Comparison of ENCODE assay signal across 9 cellular contexts in genomic region chr5:42912184-42912766, GRCh38.
DNase-seq lines count a peak whose midpoint lies in the region; ATAC-seq, FAIRE-seq and TF ChIP-seq lines count a peak whose summit lies in the region.
"Had no signal": no experiment of that assay in that cellular context is flagged by ENCODE, and none has a peak within 500 bp of the region (broad histone marks: within the 10 kb centered on the region; RNA-seq: fewer than 3 reads in every experiment).

No MANE protein-coding gene starts in this region.

- no peak for FAIRE-seq in K562 (lab: Jason Lieb, UNC)

- intact Hi-C loops in K562 (cut with micrococcal nuclease) (loop anchor here (1.0 to 5.0 kb wide), 2 partner anchors 80 to 128 kb away; partner anchors contain the start of gene ANXA2R), esophagus squamous epithelium (cut with DNase I) (loop anchor here (10.0 kb wide), 1 partner anchor 133 kb away; the partner anchor contains the start of gene ANXA2R)

- in situ Hi-C loops in K562 (cut with MboI), result loop anchor here (10.0 kb wide), 1 partner anchor 473 kb away; no protein-coding TSS in a partner anchor

- H3K27me3 Mint-ChIP-seq in neural progenitor cell (ENCODE audit: insufficient read depth, low read depth), result peaks cover 17% of the 10 kb centered on the region

- H3K4me1 ChIP-seq in K562 (replicated peaks in 1 of 2; ENCODE audit: control insufficient read depth in 2 of 2, insufficient read depth in 2 of 2, low read length in 2 of 2), result peaks cover 3 to 11% of the 10 kb centered on the region in 2 experiments; a peak in 3 of 5 replicates
- H3K4me1 ChIP-seq in neural progenitor cell, result no peaks in the 10 kb centered on the region
- H3K4me1 ChIP-seq in esophagus squamous epithelium, result peaks cover 0 to 12% (median 4%) of the 10 kb centered on the region in 3 donors

- no peaks in the 10 kb centered on the region for H3K9me1 ChIP-seq in K562 (ENCODE audit: control insufficient read depth, insufficient read depth, low read length)

- H3K27me3 ChIP-seq in K562 (ENCODE audit: control insufficient read depth in 2 of 2, insufficient read depth in 2 of 2, low read length in 2 of 2) (0 out of 5 replicates have a peak, but pooled peaks cover 0 to 4% of the 10 kb centered on the region in 2 experiments), neural progenitor cell (peaks cover 28% of the 10 kb centered on the region), esophagus squamous epithelium (peaks cover 0 to 13% (median 0%) of the 10 kb centered on the region in 4 donors)

- WGBS in K562 (ENCODE audit: insufficient coverage, low coverage, missing lambda C conversion rate), result 30% methylated on average over 8 of the region's 8 CpGs
- WGBS in esophagus squamous epithelium, 2 donors, result 57 to 65% methylated on average over 8 of the region's 8 CpGs

- H3F3A ChIP-seq in neural progenitor cell (ENCODE audit: low read depth), result no peaks in the 10 kb centered on the region

- no peak for TF ChIP-seq POLR2A in K562 (conservative IDR thresholded peaks at IDR 0.05)
- no peak for TF ChIP-seq POLR2A in esophagus squamous epithelium (IDR thresholded peaks at IDR 0.05)

- H3K27ac ChIP-seq in K562 (ENCODE audit: extremely low read depth, low read depth, low read length) (no peak overlapping the region), neural progenitor cell (no peak overlapping the region), esophagus squamous epithelium (no peak overlapping the region)

- TF ChIP-seq EP300 in K562 (IDR thresholded peaks at IDR 0.05; ENCODE audit: low read length), result no peak

- TF ChIP-seq CTCF in K562 (IDR thresholded peaks at IDR 0.05 in 2 of 3, conservative IDR thresholded peaks at IDR 0.05 in 1 of 3; ENCODE audit: insufficient read depth in 2 of 3, low read depth in 1 of 3, low read length in 3 of 3) (peak; percentile 52 to 84 (median 65); a peak in 5 of 6 replicates), neural progenitor cell (IDR thresholded peaks at IDR 0.05) (peak; percentile 50), esophagus squamous epithelium (IDR thresholded peaks at IDR 0.05) (peak in 3 of 6 experiments; percentile 14 to 59 (median 45))

- H3K36me3 ChIP-seq in K562 (ENCODE audit: control insufficient read depth, insufficient read depth, low read length) (no peaks in the 10 kb centered on the region), neural progenitor cell (no peaks in the 10 kb centered on the region), esophagus squamous epithelium (no peaks in the 10 kb centered on the region)

- TF ChIP-seq RAD21 in K562 (CRISPR knock-in tag; conservative IDR thresholded peaks at IDR 0.05 in 1 of 2, IDR thresholded peaks at IDR 0.05 in 1 of 2), result peak; percentile 84 to 86

- POLR2A ChIA-PET in K562 (lab: Yijun Ruan, JAX), result interaction anchor here (0.7 to 1.7 kb wide), 5 partner anchors 77 to 154 kb away, joined by 3 to 4 read pairs (median 3); no protein-coding TSS in a partner anchor

- no TSS peak for BruUV-seq in K562 (replicated peaks; lab: Mats Ljungman, UMichigan)

- no peak overlapping the region for H3K9ac ChIP-seq in K562 (ENCODE audit: insufficient read depth in 1 of 2, low read depth in 2 of 2, low read length in 2 of 2)
- H3K9ac ChIP-seq in neural progenitor cell, result no peak overlapping the region

- CTCF ChIA-PET in K562 (lab: Yijun Ruan, JAX; ENCODE audit: low intra/inter-chr PET ratio), result interaction anchor here (0.7 to 1.6 kb wide), 6 partner anchors 126 to 285 kb away, joined by 3 to 7 read pairs (median 4); partner anchors contain the start of gene ANXA2R

- H3K4me3 Mint-ChIP-seq in neural progenitor cell, result no peak overlapping the region
- H3K4me3 Mint-ChIP-seq: activated B cell treated with CpG ODN at 0.5 μM for 24 hours had no signal

- no peaks in the 10 kb centered on the region for H3K36me3 Mint-ChIP-seq in neural progenitor cell

- H3K4me3 ChIP-seq in K562 (no peak overlapping the region), neural progenitor cell (no peak overlapping the region), esophagus squamous epithelium (no peak overlapping the region)

- H3K4me2 ChIP-seq in K562 (ENCODE audit: insufficient read depth, low read length) (no peak overlapping the region), neural progenitor cell (no peak overlapping the region)

- H4K20me1 ChIP-seq in K562 (replicated peaks; ENCODE audit: control insufficient read depth, insufficient read depth, low read length) (no peaks in the 10 kb centered on the region), neural progenitor cell (ENCODE audit: low read depth) (no peaks in the 10 kb centered on the region)

- H3K4me1 Mint-ChIP-seq in neural progenitor cell, result peaks cover 4% of the 10 kb centered on the region

- no peak overlapping the region for H2AFZ ChIP-seq in K562 (ENCODE audit: low read depth, low read length)
- no peak overlapping the region for H2AFZ ChIP-seq in neural progenitor cell (replicated peaks)

- H3K79me2 ChIP-seq in K562 (ENCODE audit: control insufficient read depth, insufficient read depth, low read length), result no peaks in the 10 kb centered on the region
- no peaks in the 10 kb centered on the region for H3K79me2 ChIP-seq in neural progenitor cell (ENCODE audit: low read depth)

- H3K9me3 ChIP-seq in K562 (replicated peaks; ENCODE audit: control insufficient read depth, insufficient read depth, low read depth, low read length), result no peaks in the 10 kb centered on the region
- no peaks in the 10 kb centered on the region for H3K9me3 ChIP-seq in neural progenitor cell (ENCODE audit: low read depth)
- H3K9me3 ChIP-seq in esophagus squamous epithelium, result no peaks in the 10 kb centered on the region

- DNase-seq in COR-L47 (lab: John Stamatoyannopoulos, UW) (peak; percentile 29), HS-5 (ENCODE audit: low read depth) (peak; percentile 30), RPMI8226 (peak; percentile 73), K562 (ENCODE audit: extremely low read depth in 1 of 4, low spot score in 3 of 4) (peak in 2 of 4 experiments; percentile 37 to 53), neural progenitor cell (ENCODE audit: low spot score) (peak; percentile 26), globus pallidus (ENCODE audit: low spot score) (no peak), esophagus squamous epithelium (lab: John Stamatoyannopoulos, UW) (no peak)
- DNase-seq: activated B cell treated with CpG ODN at 0.5 μM for 24 hours had no signal

- H3K27ac Mint-ChIP-seq in neural progenitor cell, result no peak overlapping the region
- H3K27ac Mint-ChIP-seq: activated B cell treated with CpG ODN at 0.5 μM for 24 hours had no signal

- no peak for ATAC-seq in K562
- ATAC-seq in GM19467 (IDR thresholded peaks at IDR 0.05; ENCODE audit: unreplicated experiment), result no peak

- no peaks in the 10 kb centered on the region for H3K9me3 Mint-ChIP-seq in neural progenitor cell
- H3K9me3 Mint-ChIP-seq: activated B cell treated with CpG ODN at 0.5 μM for 24 hours had no signal

TF ChIP-seq in K562, 482 proteins besides CTCF, POLR2A, EP300 and RAD21 (continues in another document):
- TF ChIP-seq MNT (conservative IDR thresholded peaks at IDR 0.05), result 0 out of 4 replicates have a peak, but pooled peaks of 1 of the 2 experiments have one; percentile 17
- peak; percentile 77; the same call in 1 of the 2 replicates for TF ChIP-seq DEAF1 (CRISPR knock-in tag; IDR thresholded peaks at IDR 0.05)

Comparison
In these comparisons a context has a peak if more than half of its experiments do, and no peak if none do; other contexts are left out.
1. DNase-seq: peak in COR-L47 (single experiment), HS-5 (single experiment), RPMI8226 (single experiment) and neural progenitor cell (single experiment); none in globus pallidus (single experiment) and esophagus squamous epithelium (single experiment).